In genomic region chr17:20540878-20541277, GRCh38 we compare ENCODE assay signal across 13 cellular contexts. TPM values are rescaled to one million over a fixed set of nuclear protein-coding genes. Genes with fewer than 3 reads are reported as not detected.
A peak's percentile ranks its signal among the peaks of the same experiment; 100 is the strongest.
DNase-seq lines count a peak whose midpoint lies in the region; ATAC-seq, FAIRE-seq and TF ChIP-seq lines count a peak whose summit lies in the region.
"Not testable (repeated sequence)": the region's sequence is repeated elsewhere in the genome, so short reads cannot be mapped to it uniquely, and the experiment has no call there.
"Had no signal": no experiment of that assay in that cellular context is flagged by ENCODE, and none has a peak within 500 bp of the region (broad histone marks: within the 10 kb centered on the region; RNA-seq: fewer than 3 reads in every experiment).

No MANE protein-coding gene starts in this region.

- H4K20me1 ChIP-seq in OCI-LY7 (ENCODE audit: insufficient read depth, low read length); K562 (replicated peaks; ENCODE audit: control insufficient read depth, insufficient read depth, low read length): not testable (repeated sequence)

- H3K4me3 ChIP-seq in GM12865 (ENCODE audit: low read depth, low read length); K562; fibroblast of mammary gland (ENCODE audit: control insufficient read depth, low read depth, low read length): not testable (repeated sequence)
- peak overlapping the region; percentile 35 for H3K4me3 ChIP-seq in OCI-LY7 (ENCODE audit: low read depth, low read length, poor library complexity, severe bottlenecking)

- H3K36me3 Mint-ChIP-seq in stimulated activated memory B cell treated with anti-CD40 and anti-IgM and Interleukin-4, amounts not matched to agents 10 μg/mL and 1 μg/mL and 100 μg/mL, for 72 hours: not testable (repeated sequence)

- POLR2A ChIA-PET in OCI-LY7 (lab: Charles Lee); K562 (lab: Yijun Ruan, JAX): not testable (repeated sequence)

- intact Hi-C loops in OCI-LY7 (cut with micrococcal nuclease; ENCODE audit: unreplicated experiment); K562 (cut with micrococcal nuclease): not testable (repeated sequence)

- peak overlapping the region; percentile 53 for H3K27ac ChIP-seq in OCI-LY7 (ENCODE audit: low read depth, low read length, poor library complexity, severe bottlenecking)
- not testable (repeated sequence) for H3K27ac ChIP-seq in K562 (ENCODE audit: extremely low read depth, low read depth, low read length)

- not testable (repeated sequence) for H3K9me2 ChIP-seq in OCI-LY7 (ENCODE audit: insufficient read depth, low read length)

- CTCF ChIA-PET in OCI-LY7 (lab: Charles Lee; ENCODE audit: unreplicated experiment); K562 (lab: Yijun Ruan, JAX; ENCODE audit: low intra/inter-chr PET ratio): not testable (repeated sequence)

- not testable (repeated sequence) for TF ChIP-seq RAD21 in K562 (CRISPR knock-in tag; conservative IDR thresholded peaks at IDR 0.05 in 1 of 2, IDR thresholded peaks at IDR 0.05 in 1 of 2)

- not testable (repeated sequence) for H3K27ac Mint-ChIP-seq in stimulated activated memory B cell treated with anti-CD40 and anti-IgM and Interleukin-4, amounts not matched to agents 10 μg/mL and 1 μg/mL and 100 μg/mL, for 72 hours

- H3K9me1 ChIP-seq in K562 (ENCODE audit: control insufficient read depth, insufficient read depth, low read length): not testable (repeated sequence)

- not testable (repeated sequence) for H3K27me3 ChIP-seq in K562 (ENCODE audit: control insufficient read depth in 2 of 2, insufficient read depth in 2 of 2, low read length in 2 of 2)

- ATAC-seq in HG02884 (IDR thresholded peaks at IDR 0.05; ENCODE audit: unreplicated experiment) (peak; percentile 40), left lobe of liver (peak; percentile 38)
- ATAC-seq in K562: not testable (repeated sequence)
- peak; percentile 11 for ATAC-seq in stimulated activated memory B cell treated with anti-CD40 and anti-IgM and Interleukin-4, amounts not matched to agents 10 μg/mL and 1 μg/mL and 100 μg/mL, for 72 hours

- H3K4me1 ChIP-seq in OCI-LY7 (ENCODE audit: insufficient read depth, low read length, poor library complexity, severe bottlenecking): peaks cover 19% of the 10 kb centered on the region
- H3K4me1 ChIP-seq in K562 (replicated peaks in 1 of 2; ENCODE audit: control insufficient read depth in 2 of 2, insufficient read depth in 2 of 2, low read length in 2 of 2): not testable (repeated sequence)

- H3K9ac ChIP-seq in K562 (ENCODE audit: insufficient read depth in 1 of 2, low read depth in 2 of 2, low read length in 2 of 2): not testable (repeated sequence)

- BruUV-seq in OCI-LY7 (replicated peaks; lab: Mats Ljungman, UMichigan); K562 (replicated peaks; lab: Mats Ljungman, UMichigan): not testable (repeated sequence)

- WGBS in K562 (ENCODE audit: insufficient coverage, low coverage, missing lambda C conversion rate): 0% methylated on average over 2 of the region's 3 CpGs

- H3K4me1 Mint-ChIP-seq in stimulated activated memory B cell treated with anti-CD40 and anti-IgM and Interleukin-4, amounts not matched to agents 10 μg/mL and 1 μg/mL and 100 μg/mL, for 72 hours: not testable (repeated sequence)

- peak overlapping the region; percentile 64 for H3K4me2 ChIP-seq in OCI-LY7 (ENCODE audit: low read length)
- H3K4me2 ChIP-seq in K562 (ENCODE audit: insufficient read depth, low read length): not testable (repeated sequence)

- in situ Hi-C loops in K562 (cut with MboI): not testable (repeated sequence)

- not testable (repeated sequence) for H3K9me3 Mint-ChIP-seq in stimulated activated memory B cell treated with anti-CD40 and anti-IgM and Interleukin-4, amounts not matched to agents 10 μg/mL and 1 μg/mL and 100 μg/mL, for 72 hours

- not testable (repeated sequence) for H3K27me3 Mint-ChIP-seq in stimulated activated memory B cell treated with anti-CD40 and anti-IgM and Interleukin-4, amounts not matched to agents 10 μg/mL and 1 μg/mL and 100 μg/mL, for 72 hours

- H3K36me3 ChIP-seq in OCI-LY7 (ENCODE audit: insufficient read depth, low read length); K562 (ENCODE audit: control insufficient read depth, insufficient read depth, low read length): not testable (repeated sequence)

- TF ChIP-seq POLR2A in K562 (conservative IDR thresholded peaks at IDR 0.05): not testable (repeated sequence)

- not testable (repeated sequence) for H3K4me3 Mint-ChIP-seq in stimulated activated memory B cell treated with anti-CD40 and anti-IgM and Interleukin-4, amounts not matched to agents 10 μg/mL and 1 μg/mL and 100 μg/mL, for 72 hours

- peak; percentile 18 for DNase-seq in GM12865 (ENCODE audit: low read depth)
- peak; percentile 46 for DNase-seq in M059J (ENCODE audit: low read depth)
- peak; percentile 49 for DNase-seq in OCI-LY7 (ENCODE audit: low spot score)
- peak in 1 of 4 experiments; percentile 6 for DNase-seq in K562 (ENCODE audit: extremely low read depth in 1 of 4, low spot score in 3 of 4)
- peak; percentile 5 for DNase-seq in fibroblast of mammary gland (ENCODE audit: low read depth)
- DNase-seq in left lobe of liver (ENCODE audit: low spot score): not testable (repeated sequence)

- not testable (repeated sequence) for H3K9me3 ChIP-seq in OCI-LY7 (ENCODE audit: low read length); K562 (replicated peaks; ENCODE audit: control insufficient read depth, insufficient read depth, low read depth, low read length)

- peak overlapping the region; percentile 72; the same call in 1 of the 2 replicates for H2AFZ ChIP-seq in OCI-LY7 (ENCODE audit: low read length)
- not testable (repeated sequence) for H2AFZ ChIP-seq in K562 (ENCODE audit: low read depth, low read length)

- TF ChIP-seq CTCF in GM12865 (IDR thresholded peaks at IDR 0.05; ENCODE audit: insufficient read depth, low read depth, low read length, missing control alignments); OCI-LY7 (conservative IDR thresholded peaks at IDR 0.05; ENCODE audit: low read length); K562 (IDR thresholded peaks at IDR 0.05 in 2 of 3, conservative IDR thresholded peaks at IDR 0.05 in 1 of 3; ENCODE audit: insufficient read depth in 2 of 3, low read depth in 1 of 3, low read length in 3 of 3); fibroblast of mammary gland (conservative IDR thresholded peaks at IDR 0.05; ENCODE audit: control insufficient read depth, insufficient read depth, low read depth, low read length): not testable (repeated sequence)

- not testable (repeated sequence) for FAIRE-seq in K562 (lab: Jason Lieb, UNC)

- TF ChIP-seq EP300 in K562 (IDR thresholded peaks at IDR 0.05; ENCODE audit: low read length): not testable (repeated sequence)

- not testable (repeated sequence) for H3K79me2 ChIP-seq in OCI-LY7 (ENCODE audit: insufficient read depth, low read depth, low read length); K562 (ENCODE audit: control insufficient read depth, insufficient read depth, low read length)

TF ChIP-seq in K562, 482 proteins besides CTCF, POLR2A, EP300 and RAD21:
- peak; percentile 35; the same call in 1 of the 2 replicates for TF ChIP-seq NFIX (CRISPR knock-in tag; IDR thresholded peaks at IDR 0.05; ENCODE audit: low read depth)
- TF ChIP-seq NFIC (IDR thresholded peaks at IDR 0.05): peak; percentile 75

RNA-seq across cellular contexts. Expression of gene CDRT15L2, which starts 38.6 kb away (rescaled TPM):
- not detected in 2 replicates for total RNA-seq in M059J (2014; rRNA removed; shearing (Covaris generic))
- total RNA-seq in OCI-LY7 (2014; rRNA removed; shearing (Covaris generic)): not detected in 2 replicates
- total RNA-seq in OCI-LY7 (2022) (not detected in 2 replicates), K562 (2014; rRNA removed) (not detected in 2 replicates), K562 (2014; rRNA removed; fragmentation: Illumina TruSeq; extraction: Trizol) (not detected in 2 replicates), K562 (2015; rRNA removed; fragmentation: Illumina TruSeq; extraction: Trizol) (not detected in 2 replicates), K562 (2021) (not detected in 2 replicates), left lobe of liver (not detected)
- total RNA-seq in K562 (2011; cell fraction: chromatin; rRNA removed; ENCODE audit: low replicate concordance): not detected in 2 replicates
- not detected in 2 replicates for total RNA-seq in K562 (2011; cell fraction: nucleolus; rRNA removed)
- total RNA-seq in K562 (2011; cell fraction: nucleoplasm; rRNA removed): not detected in 2 replicates
- polyA plus RNA-seq in K562 (2011; rRNA removed) (not detected in 2 replicates), K562 (2014; fragmentation: Illumina TruSeq; extraction: Trizol) (not detected in 2 replicates), K562 (2014; fragmentation: Nextera tagmentation; extraction: Ambion mirVana) (not detected), K562 (2014; rRNA removed) (not detected in 2 replicates)
- not detected in 2 replicates for polyA plus RNA-seq in K562 (2011; cell fraction: cytosol; rRNA removed)
- polyA plus RNA-seq in K562 (2011; cell fraction: nucleus; rRNA removed): not detected in 2 replicates
- not detected in 2 replicates for polyA plus RNA-seq in K562 (2012)
- not detected in 2 replicates for polyA minus RNA-seq in K562 (2011; rRNA and poly(A)+ RNA removed)
- polyA minus RNA-seq in K562 (2011; cell fraction: cytosol; rRNA and poly(A)+ RNA removed): not detected in 2 replicates
- not detected in 2 replicates for polyA minus RNA-seq in K562 (2011; cell fraction: nucleus; rRNA and poly(A)+ RNA removed)
- total RNA-seq: Caco-2; CD4-positive, CD25-positive, alpha-beta regulatory T cell; GM23248; HepG2; NCI-H460 had no signal
- polyA plus RNA-seq: CD4-positive, CD25-positive, alpha-beta regulatory T cell; GM23248; HepG2 had no signal
